Comparison of ENCODE assay signal across 18 cellular contexts in genomic region chr19:55248704-55249103, GRCh38. TPM values are rescaled to one million over a fixed set of nuclear protein-coding genes. Genes with fewer than 3 reads are reported as not detected.
A peak's percentile ranks its signal among the peaks of the same experiment; 100 is the strongest.
DNase-seq lines count a peak whose midpoint lies in the region; ATAC-seq, FAIRE-seq and TF ChIP-seq lines count a peak whose summit lies in the region.
"Had no signal": no experiment of that assay in that cellular context is flagged by ENCODE, and none has a peak within 500 bp of the region (broad histone marks: within the 10 kb centered on the region; RNA-seq: fewer than 3 reads in every experiment).

No MANE protein-coding gene starts in this region.

- no peak overlapping the region for H2AFZ ChIP-seq in HepG2 (ENCODE audit: low read length)

- peaks cover 53% of the 10 kb centered on the region for H4K20me1 ChIP-seq in HepG2 (ENCODE audit: insufficient read depth, low read length)

- TF ChIP-seq EP300 in HepG2 (IDR thresholded peaks at IDR 0.05; ENCODE audit: low read depth in 2 of 2, low read length in 2 of 2) (no peak), HepG2 (CRISPR knock-in tag; IDR thresholded peaks at IDR 0.05; ENCODE audit: borderline replicate concordance) (no peak)

- POLR2A ChIA-PET in HepG2 (lab: Yijun Ruan, JAX) = interaction anchor here (1.7 kb wide), 1 partner anchor 10 kb away, joined by 3 read pairs; no protein-coding TSS in a partner anchor
- POLR2A ChIA-PET in activated CD4-positive, alpha-beta memory T cell treated with anti-CD3 and anti-CD28 coated beads, Interleukin-2, amount 10 ng/mL, durations not matched to agents 7 days and 5 days (lab: Charles Lee) = interaction anchor here (1.0 to 4.1 kb wide), 3 partner anchors 11 to 131 kb away, joined by 3 to 20 read pairs (median 3); partner anchors contain the start of genes PPP1R12C and PPP6R1

- TF ChIP-seq POLR2A in HepG2 (IDR thresholded peaks at IDR 0.05; ENCODE audit: insufficient read depth in 1 of 2, low read depth in 2 of 2, low read length in 2 of 2) (no peak), right lobe of liver (IDR thresholded peaks at IDR 0.05) (no peak)

- H3K79me2 ChIP-seq in HepG2 (ENCODE audit: insufficient read depth, low read length) = peaks cover 61% of the 10 kb centered on the region

- H3K4me1 ChIP-seq in HepG2 (ENCODE audit: insufficient read depth, low read length) (peaks cover 31% of the 10 kb centered on the region), right lobe of liver (no peaks in the 10 kb centered on the region), mucosa of rectum (ENCODE audit: control insufficient read depth in 2 of 2, insufficient read depth in 2 of 2, low read length in 2 of 2) (peaks cover 45 to 48% of the 10 kb centered on the region in 2 donors)

- FAIRE-seq in HepG2 (lab: Jason Lieb, UNC) = no peak
- FAIRE-seq: RCC 7860 had no signal

- no peaks in the 10 kb centered on the region for H3K27me3 Mint-ChIP-seq in activated CD4-positive, alpha-beta memory T cell treated with anti-CD3 and anti-CD28 coated beads, Interleukin-2, amount 10 ng/mL, durations not matched to agents 7 days and 5 days

- no peaks in the 10 kb centered on the region for H3K9me3 Mint-ChIP-seq in activated CD4-positive, alpha-beta memory T cell treated with anti-CD3 and anti-CD28 coated beads, Interleukin-2, amount 10 ng/mL, durations not matched to agents 7 days and 5 days

- ATAC-seq in HepG2 (no peak), right lobe of liver (no peak), HG02852 (IDR thresholded peaks at IDR 0.05; ENCODE audit: unreplicated experiment) (no peak)
- ATAC-seq: left lobe of liver had no signal

- peaks cover 42% of the 10 kb centered on the region for H3K4me1 Mint-ChIP-seq in activated CD4-positive, alpha-beta memory T cell treated with anti-CD3 and anti-CD28 coated beads, Interleukin-2, amount 10 ng/mL, durations not matched to agents 7 days and 5 days

- no peak for TF ChIP-seq CTCF in HepG2 (CRISPR knock-in tag; IDR thresholded peaks at IDR 0.05)
- TF ChIP-seq CTCF in right lobe of liver (IDR thresholded peaks at IDR 0.05) = no peak

- DNase-seq in HepG2 (ENCODE audit: low spot score) (no peak), right lobe of liver (no peak), DMS53 (lab: John Stamatoyannopoulos, UW) (no peak), OCI-M1 (lab: John Stamatoyannopoulos, UW) (no peak), NK-92 (lab: John Stamatoyannopoulos, UW; ENCODE audit: unreplicated experiment) (no peak)
- DNase-seq in activated CD4-positive, alpha-beta memory T cell treated with anti-CD3 and anti-CD28 coated beads, Interleukin-2, amount 10 ng/mL, durations not matched to agents 7 days and 5 days = no peak
- DNase-seq: activated CD4-positive, alpha-beta T cell treated with anti-CD3 and anti-CD28 coated beads, Interleukin-2, amount 50 U/mL, for 4 hours; activated gamma-delta T cell; effector memory CD4-positive, alpha-beta T cell; NCI-H1694; NCI-H510A; right cardiac atrium; stimulated activated CD4-positive, alpha-beta T cell treated with anti-CD3 and anti-CD28 coated beads, Interleukin-1b, Interleukin-23, amount 100 ng/mL, for 48 hours had no signal

- no peak overlapping the region for H3K4me3 Mint-ChIP-seq in activated CD4-positive, alpha-beta memory T cell treated with anti-CD3 and anti-CD28 coated beads, Interleukin-2, amount 10 ng/mL, durations not matched to agents 7 days and 5 days

- in situ Hi-C loops in HepG2 (cut with HindIII; ENCODE audit: extremely low pct_ligation_motif_present, low pct_unique_long_range_greater_than_20kb) = no loop called here

- H3K27ac ChIP-seq in HepG2 (ENCODE audit: extremely low read length, insufficient read depth, low read length) = no peak overlapping the region
- H3K27ac ChIP-seq in right lobe of liver = no peak overlapping the region
- H3K27ac ChIP-seq in mucosa of rectum (ENCODE audit: low read depth in 2 of 2, low read length in 2 of 2) = peak overlapping the region; percentile 71 to 88
- H3K27ac ChIP-seq: upper lobe of left lung had no signal

- peak overlapping the region; percentile 52 for H3K27ac Mint-ChIP-seq in activated CD4-positive, alpha-beta memory T cell treated with anti-CD3 and anti-CD28 coated beads, Interleukin-2, amount 10 ng/mL, durations not matched to agents 7 days and 5 days

- H3K9me3 ChIP-seq in HepG2 (ENCODE audit: low read length) (no peaks in the 10 kb centered on the region), right lobe of liver (no peaks in the 10 kb centered on the region), mucosa of rectum (ENCODE audit: control insufficient read depth in 2 of 2, low read length in 2 of 2) (no peaks in the 10 kb centered on the region)
- H3K9me3 ChIP-seq: upper lobe of left lung had no signal

- peaks cover 26 to 78% of the 10 kb centered on the region in 2 experiments; a peak in 4 of 5 replicates for H3K36me3 ChIP-seq in HepG2 (replicated peaks in 1 of 2; ENCODE audit: control insufficient read depth in 1 of 2, insufficient read depth in 2 of 2, low read length in 2 of 2)
- H3K36me3 ChIP-seq in right lobe of liver = peaks cover 0 to 29% (median 6%) of the 10 kb centered on the region in 4 donors
- H3K36me3 ChIP-seq in mucosa of rectum (ENCODE audit: control insufficient read depth in 2 of 2, insufficient read depth in 2 of 2, low read length in 2 of 2) = peaks cover 29 to 30% of the 10 kb centered on the region in 2 donors

- H3K9ac ChIP-seq in HepG2 (ENCODE audit: insufficient read depth, low read depth, low read length) (no peak overlapping the region), mucosa of rectum (ENCODE audit: low read depth in 1 of 2, low read length in 2 of 2) (peak overlapping the region in 1 of 2 donors; percentile 63)

- no TSS peak for BruUV-seq in HepG2 (replicated peaks; lab: Mats Ljungman, UMichigan)

- H3K4me3 ChIP-seq in HepG2 (replicated peaks in 1 of 3; ENCODE audit: insufficient read depth in 1 of 3, low read depth in 2 of 3, low read length in 3 of 3) (no peak overlapping the region), right lobe of liver (no peak overlapping the region), mucosa of rectum (ENCODE audit: low read length in 2 of 2) (no peak overlapping the region)
- H3K4me3 ChIP-seq: upper lobe of left lung had no signal

- CTCF ChIA-PET in HepG2 (lab: Yijun Ruan, JAX; ENCODE audit: low intra/inter-chr PET ratio, low total read pairs) = no interaction called here
- CTCF ChIA-PET in activated CD4-positive, alpha-beta memory T cell treated with anti-CD3 and anti-CD28 coated beads, Interleukin-2, amount 10 ng/mL, durations not matched to agents 7 days and 5 days (lab: Charles Lee) = no interaction called here

- H3K36me3 Mint-ChIP-seq in activated CD4-positive, alpha-beta memory T cell treated with anti-CD3 and anti-CD28 coated beads, Interleukin-2, amount 10 ng/mL, durations not matched to agents 7 days and 5 days (ENCODE audit: low read depth) = peaks cover 48% of the 10 kb centered on the region

- no peak for TF ChIP-seq RAD21 in HepG2 (CRISPR knock-in tag; IDR thresholded peaks at IDR 0.05)

- intact Hi-C loops in HepG2 (cut with micrococcal nuclease; ENCODE audit: unreplicated experiment) (no loop called here), right lobe of liver (cut with DNase I) (no loop called here)

- no peak overlapping the region for H3K4me2 ChIP-seq in HepG2 (ENCODE audit: low read depth, low read length)

- H3K27me3 ChIP-seq in HepG2 (ENCODE audit: control insufficient read depth in 1 of 2, insufficient read depth in 2 of 2, low read length in 2 of 2) (no peaks in the 10 kb centered on the region), right lobe of liver (no peaks in the 10 kb centered on the region), mucosa of rectum (ENCODE audit: control insufficient read depth in 2 of 2, insufficient read depth in 2 of 2, low read length in 2 of 2) (no peaks in the 10 kb centered on the region)
- H3K27me3 ChIP-seq: upper lobe of left lung had no signal

- 97% methylated on average over 9 of the region's 9 CpGs for WGBS in HepG2 (ENCODE audit: low lambda C conversion rate)
- WGBS in right lobe of liver (ENCODE audit: insufficient coverage, low coverage, low lambda C conversion rate, missing lambda C conversion rate) = 90% methylated on average over 2 of the region's 9 CpGs

RNA-seq across cellular contexts. Expression of gene PPP6R1, which starts 10.1 kb away (rescaled TPM):
- total RNA-seq in HepG2 (2016; rRNA removed; fragmentation: Illumina TruSeq; extraction: Trizol) = 23.0 and 25.8 TPM in 2 replicates
- 6.5 and 7.1 TPM in 2 replicates for total RNA-seq in HepG2 (2016; cell fraction: cytosol; rRNA removed; fragmentation: Illumina TruSeq; extraction: Trizol; ENCODE audit: low read depth)
- total RNA-seq in HepG2 (2016; cell fraction: insoluble cytoplasmic fraction; rRNA removed; fragmentation: Illumina TruSeq; extraction: Trizol) = 18.2 and 27.7 TPM in 2 replicates
- 22.9 and 23.1 TPM in 2 replicates for total RNA-seq in HepG2 (2016; cell fraction: membrane; rRNA removed; fragmentation: Illumina TruSeq; extraction: Trizol)
- total RNA-seq in HepG2 (2016; cell fraction: nucleus; rRNA removed; fragmentation: Illumina TruSeq; extraction: Trizol) = 20.2 and 25.1 TPM in 2 replicates
- 54.0 and 75.7 TPM in 2 replicates for polyA plus RNA-seq in HepG2 (2011; rRNA removed)
- polyA plus RNA-seq in HepG2 (2011; cell fraction: cytosol; rRNA removed) = 44.7 and 48.8 TPM in 2 replicates
- 190 and 211 TPM in 2 replicates for polyA plus RNA-seq in HepG2 (2011; cell fraction: nucleus; rRNA removed)
- polyA plus RNA-seq in HepG2 (2012) = 51.7 and 56.8 TPM in 2 replicates
- polyA plus RNA-seq in HepG2 (2016; cell fraction: cytosol; fragmentation: Illumina TruSeq; extraction: Trizol; ENCODE audit: low read depth) = 8.4 and 9.7 TPM in 2 replicates
- 27.5 and 36.1 TPM in 2 replicates for polyA plus RNA-seq in HepG2 (2016; cell fraction: insoluble cytoplasmic fraction; fragmentation: Illumina TruSeq; extraction: Trizol; ENCODE audit: low read depth)
- polyA plus RNA-seq in HepG2 (2016; cell fraction: membrane; fragmentation: Illumina TruSeq; extraction: Trizol; ENCODE audit: low read depth) = 20.6 and 23.5 TPM in 2 replicates
- 73.4 and 77.9 TPM in 2 replicates for polyA plus RNA-seq in HepG2 (2016; cell fraction: nucleus; fragmentation: Illumina TruSeq; extraction: Trizol; ENCODE audit: insufficient read depth, low read depth)
- 112 and 140 TPM in 2 replicates for polyA minus RNA-seq in HepG2 (2011; rRNA and poly(A)+ RNA removed; ENCODE audit: low replicate concordance)
- 48.9 and 57.3 TPM in 2 replicates for polyA minus RNA-seq in HepG2 (2011; cell fraction: cytosol; rRNA and poly(A)+ RNA removed)
- polyA minus RNA-seq in HepG2 (2011; cell fraction: nucleus; rRNA and poly(A)+ RNA removed) = 48.9 and 67.0 TPM in 2 replicates
- total RNA-seq in right lobe of liver = 10 to 100 TPM; 26.4 to 39.6 (median 30.2) TPM
- 100 to 1,000 TPM; 213 to 229 TPM for total RNA-seq in activated CD4-positive, alpha-beta memory T cell treated with anti-CD3 and anti-CD28 coated beads, Interleukin-2, amount 10 ng/mL, durations not matched to agents 7 days and 5 days

RNA-seq across cellular contexts. Expression of gene TMEM86B, which starts 20.1 kb away (rescaled TPM):
- 6.0 and 9.6 TPM in 2 replicates for total RNA-seq in HepG2 (2016; rRNA removed; fragmentation: Illumina TruSeq; extraction: Trizol)
- 9.6 and 12.1 TPM in 2 replicates for total RNA-seq in HepG2 (2016; cell fraction: cytosol; rRNA removed; fragmentation: Illumina TruSeq; extraction: Trizol; ENCODE audit: low read depth)
- total RNA-seq in HepG2 (2016; cell fraction: insoluble cytoplasmic fraction; rRNA removed; fragmentation: Illumina TruSeq; extraction: Trizol) = 6.1 and 10.1 TPM in 2 replicates
- total RNA-seq in HepG2 (2016; cell fraction: membrane; rRNA removed; fragmentation: Illumina TruSeq; extraction: Trizol) = 13.1 and 18.6 TPM in 2 replicates
- total RNA-seq in HepG2 (2016; cell fraction: nucleus; rRNA removed; fragmentation: Illumina TruSeq; extraction: Trizol) = 7.1 and 10.0 TPM in 2 replicates
- 7.7 and 10.7 TPM in 2 replicates for polyA plus RNA-seq in HepG2 (2011; rRNA removed)
- 6.2 and 9.1 TPM in 2 replicates for polyA plus RNA-seq in HepG2 (2011; cell fraction: cytosol; rRNA removed)
- 66.7 and 95.0 TPM in 2 replicates for polyA plus RNA-seq in HepG2 (2011; cell fraction: nucleus; rRNA removed)
- polyA plus RNA-seq in HepG2 (2012) = 16.2 and 16.6 TPM in 2 replicates
- polyA plus RNA-seq in HepG2 (2016; cell fraction: cytosol; fragmentation: Illumina TruSeq; extraction: Trizol; ENCODE audit: low read depth) = 22.1 and 25.3 TPM in 2 replicates
- polyA plus RNA-seq in HepG2 (2016; cell fraction: insoluble cytoplasmic fraction; fragmentation: Illumina TruSeq; extraction: Trizol; ENCODE audit: low read depth) = 8.1 and 13.8 TPM in 2 replicates
- 27.2 and 29.7 TPM in 2 replicates for polyA plus RNA-seq in HepG2 (2016; cell fraction: membrane; fragmentation: Illumina TruSeq; extraction: Trizol; ENCODE audit: low read depth)
- polyA plus RNA-seq in HepG2 (2016; cell fraction: nucleus; fragmentation: Illumina TruSeq; extraction: Trizol; ENCODE audit: insufficient read depth, low read depth) = 36.9 and 38.1 TPM in 2 replicates
- 1.9 and 14.4 TPM in 2 replicates for polyA minus RNA-seq in HepG2 (2011; rRNA and poly(A)+ RNA removed; ENCODE audit: low replicate concordance)
- 2.9 and 3.2 TPM in 2 replicates for polyA minus RNA-seq in HepG2 (2011; cell fraction: cytosol; rRNA and poly(A)+ RNA removed)
- 7.1 and 7.8 TPM in 2 replicates for polyA minus RNA-seq in HepG2 (2011; cell fraction: nucleus; rRNA and poly(A)+ RNA removed)
- 10 to 100 TPM in 5 of 6 experiments, 1 to 10 TPM in 1; 8.8 to 22.2 (median 14.0) TPM for total RNA-seq in right lobe of liver
- 10 to 100 TPM; 10.3 to 12.4 TPM for total RNA-seq in activated CD4-positive, alpha-beta memory T cell treated with anti-CD3 and anti-CD28 coated beads, Interleukin-2, amount 10 ng/mL, durations not matched to agents 7 days and 5 days

RNA-seq across cellular contexts. Expression of gene HSPBP1, which starts 31.2 kb away (rescaled TPM):
- total RNA-seq in HepG2 (2016; rRNA removed; fragmentation: Illumina TruSeq; extraction: Trizol) (33.7 and 35.9 TPM in 2 replicates), right lobe of liver (10 to 100 TPM; 11.3 to 28.3 (median 15.6) TPM)
- total RNA-seq in HepG2 (2016; cell fraction: cytosol; rRNA removed; fragmentation: Illumina TruSeq; extraction: Trizol; ENCODE audit: low read depth) = 3.9 TPM in 2 replicates
- total RNA-seq in HepG2 (2016; cell fraction: insoluble cytoplasmic fraction; rRNA removed; fragmentation: Illumina TruSeq; extraction: Trizol) = 32.9 and 34.5 TPM in 2 replicates
- 8.1 and 8.5 TPM in 2 replicates for total RNA-seq in HepG2 (2016; cell fraction: membrane; rRNA removed; fragmentation: Illumina TruSeq; extraction: Trizol)
- 14.3 and 15.8 TPM in 2 replicates for total RNA-seq in HepG2 (2016; cell fraction: nucleus; rRNA removed; fragmentation: Illumina TruSeq; extraction: Trizol)
- 22.3 and 25.7 TPM in 2 replicates for polyA plus RNA-seq in HepG2 (2011; rRNA removed)
- polyA plus RNA-seq in HepG2 (2011; cell fraction: cytosol; rRNA removed) = 19.2 and 35.4 TPM in 2 replicates
- polyA plus RNA-seq in HepG2 (2011; cell fraction: nucleus; rRNA removed) = 19.5 and 22.1 TPM in 2 replicates
- polyA plus RNA-seq in HepG2 (2012) = 14.9 and 21.2 TPM in 2 replicates
- polyA plus RNA-seq in HepG2 (2016; cell fraction: cytosol; fragmentation: Illumina TruSeq; extraction: Trizol; ENCODE audit: low read depth) = 5.6 and 5.7 TPM in 2 replicates
- 53.4 and 56.0 TPM in 2 replicates for polyA plus RNA-seq in HepG2 (2016; cell fraction: insoluble cytoplasmic fraction; fragmentation: Illumina TruSeq; extraction: Trizol; ENCODE audit: low read depth)
- polyA plus RNA-seq in HepG2 (2016; cell fraction: membrane; fragmentation: Illumina TruSeq; extraction: Trizol; ENCODE audit: low read depth) = 8.9 and 9.7 TPM in 2 replicates
- 26.8 and 27.6 TPM in 2 replicates for polyA plus RNA-seq in HepG2 (2016; cell fraction: nucleus; fragmentation: Illumina TruSeq; extraction: Trizol; ENCODE audit: insufficient read depth, low read depth)
- 33.2 and 42.3 TPM in 2 replicates for polyA minus RNA-seq in HepG2 (2011; rRNA and poly(A)+ RNA removed; ENCODE audit: low replicate concordance)
- polyA minus RNA-seq in HepG2 (2011; cell fraction: cytosol; rRNA and poly(A)+ RNA removed) = 15.9 and 23.8 TPM in 2 replicates
- polyA minus RNA-seq in HepG2 (2011; cell fraction: nucleus; rRNA and poly(A)+ RNA removed) = 4.6 and 6.1 TPM in 2 replicates
- 10 to 100 TPM; 28.9 to 29.0 TPM for total RNA-seq in activated CD4-positive, alpha-beta memory T cell treated with anti-CD3 and anti-CD28 coated beads, Interleukin-2, amount 10 ng/mL, durations not matched to agents 7 days and 5 days

RNA-seq across cellular contexts. Expression of gene BRSK1, which starts 35.1 kb away (rescaled TPM):
- total RNA-seq in HepG2 (2016; rRNA removed; fragmentation: Illumina TruSeq; extraction: Trizol) = 0.18 TPM in 1 of 2 replicates, not detected in the other
- total RNA-seq in HepG2 (2016; cell fraction: cytosol; rRNA removed; fragmentation: Illumina TruSeq; extraction: Trizol; ENCODE audit: low read depth) = not detected in 2 replicates
- total RNA-seq in HepG2 (2016; cell fraction: insoluble cytoplasmic fraction; rRNA removed; fragmentation: Illumina TruSeq; extraction: Trizol) = 0.19 TPM in 1 of 2 replicates, not detected in the other
- 0.10 and 0.25 TPM in 2 replicates for total RNA-seq in HepG2 (2016; cell fraction: membrane; rRNA removed; fragmentation: Illumina TruSeq; extraction: Trizol)
- 0.60 TPM in 1 of 2 replicates, not detected in the other for total RNA-seq in HepG2 (2016; cell fraction: nucleus; rRNA removed; fragmentation: Illumina TruSeq; extraction: Trizol)
- polyA plus RNA-seq in HepG2 (2011; rRNA removed) = 1.2 and 1.9 TPM in 2 replicates
- polyA plus RNA-seq in HepG2 (2011; cell fraction: cytosol; rRNA removed) = 0.75 and 1.1 TPM in 2 replicates
- 8.1 and 12.7 TPM in 2 replicates for polyA plus RNA-seq in HepG2 (2011; cell fraction: nucleus; rRNA removed)
- 0.74 and 1.1 TPM in 2 replicates for polyA plus RNA-seq in HepG2 (2012)
- polyA plus RNA-seq in HepG2 (2016; cell fraction: cytosol; fragmentation: Illumina TruSeq; extraction: Trizol; ENCODE audit: low read depth) = 0.14 and 0.17 TPM in 2 replicates
- 0.20 and 0.44 TPM in 2 replicates for polyA plus RNA-seq in HepG2 (2016; cell fraction: insoluble cytoplasmic fraction; fragmentation: Illumina TruSeq; extraction: Trizol; ENCODE audit: low read depth)
- 0.09 and 0.25 TPM in 2 replicates for polyA plus RNA-seq in HepG2 (2016; cell fraction: membrane; fragmentation: Illumina TruSeq; extraction: Trizol; ENCODE audit: low read depth)
- 0.68 and 0.79 TPM in 2 replicates for polyA plus RNA-seq in HepG2 (2016; cell fraction: nucleus; fragmentation: Illumina TruSeq; extraction: Trizol; ENCODE audit: insufficient read depth, low read depth)
- polyA minus RNA-seq in HepG2 (2011; rRNA and poly(A)+ RNA removed; ENCODE audit: low replicate concordance) = 0.72 and 1.3 TPM in 2 replicates
- not detected in 2 replicates for polyA minus RNA-seq in HepG2 (2011; cell fraction: cytosol; rRNA and poly(A)+ RNA removed)
- 1.0 and 1.2 TPM in 2 replicates for polyA minus RNA-seq in HepG2 (2011; cell fraction: nucleus; rRNA and poly(A)+ RNA removed)
- under 1 TPM in 3 of 6 experiments, not detected in 3; 0.20 to 0.29 (median 0.24) TPM for total RNA-seq in right lobe of liver
- total RNA-seq in activated CD4-positive, alpha-beta memory T cell treated with anti-CD3 and anti-CD28 coated beads, Interleukin-2, amount 10 ng/mL, durations not matched to agents 7 days and 5 days = 1 to 10 TPM; 5.6 to 5.7 TPM

RNA-seq across cellular contexts. Expression of gene PTPRH, which starts 39.4 kb away (rescaled TPM):
- total RNA-seq in HepG2 (2016; rRNA removed; fragmentation: Illumina TruSeq; extraction: Trizol) (9.9 and 14.7 TPM in 2 replicates), right lobe of liver (10 to 100 TPM in 3 of 6 experiments, 1 to 10 TPM in 3; 4.2 to 25.9 (median 12.9) TPM)
- total RNA-seq in HepG2 (2016; cell fraction: cytosol; rRNA removed; fragmentation: Illumina TruSeq; extraction: Trizol; ENCODE audit: low read depth) = 1.9 and 2.0 TPM in 2 replicates
- 8.4 and 15.2 TPM in 2 replicates for total RNA-seq in HepG2 (2016; cell fraction: insoluble cytoplasmic fraction; rRNA removed; fragmentation: Illumina TruSeq; extraction: Trizol)
- total RNA-seq in HepG2 (2016; cell fraction: membrane; rRNA removed; fragmentation: Illumina TruSeq; extraction: Trizol) = 5.0 and 5.3 TPM in 2 replicates
- total RNA-seq in HepG2 (2016; cell fraction: nucleus; rRNA removed; fragmentation: Illumina TruSeq; extraction: Trizol) = 13.3 and 16.9 TPM in 2 replicates
- 125 and 166 TPM in 2 replicates for polyA plus RNA-seq in HepG2 (2011; rRNA removed)
- polyA plus RNA-seq in HepG2 (2011; cell fraction: cytosol; rRNA removed) = 78.8 and 83.6 TPM in 2 replicates
- polyA plus RNA-seq in HepG2 (2011; cell fraction: nucleus; rRNA removed) = 220 and 225 TPM in 2 replicates
- polyA plus RNA-seq in HepG2 (2012) = 52.4 and 60.5 TPM in 2 replicates
- polyA plus RNA-seq in HepG2 (2016; cell fraction: cytosol; fragmentation: Illumina TruSeq; extraction: Trizol; ENCODE audit: low read depth) = 0.66 and 0.80 TPM in 2 replicates
- 5.8 and 6.3 TPM in 2 replicates for polyA plus RNA-seq in HepG2 (2016; cell fraction: insoluble cytoplasmic fraction; fragmentation: Illumina TruSeq; extraction: Trizol; ENCODE audit: low read depth)
- 1.2 and 2.2 TPM in 2 replicates for polyA plus RNA-seq in HepG2 (2016; cell fraction: membrane; fragmentation: Illumina TruSeq; extraction: Trizol; ENCODE audit: low read depth)
- polyA plus RNA-seq in HepG2 (2016; cell fraction: nucleus; fragmentation: Illumina TruSeq; extraction: Trizol; ENCODE audit: insufficient read depth, low read depth) = 19.3 and 22.0 TPM in 2 replicates
- polyA minus RNA-seq in HepG2 (2011; rRNA and poly(A)+ RNA removed; ENCODE audit: low replicate concordance) = 4.3 and 150 TPM in 2 replicates
- polyA minus RNA-seq in HepG2 (2011; cell fraction: cytosol; rRNA and poly(A)+ RNA removed) = 36.0 and 38.7 TPM in 2 replicates
- 84.6 and 100 TPM in 2 replicates for polyA minus RNA-seq in HepG2 (2011; cell fraction: nucleus; rRNA and poly(A)+ RNA removed)
- total RNA-seq in activated CD4-positive, alpha-beta memory T cell treated with anti-CD3 and anti-CD28 coated beads, Interleukin-2, amount 10 ng/mL, durations not matched to agents 7 days and 5 days = not detected

Comparison
In these comparisons a context has a peak if more than half of its experiments do, and no peak if none do; other contexts are left out.
1. H3K27ac ChIP-seq: peak in mucosa of rectum (2 of 2); none in HepG2 (single experiment) and right lobe of liver (0 of 3).